Comparison of ENCODE assay signal across 25 cellular contexts in the genomic region with DNA sequence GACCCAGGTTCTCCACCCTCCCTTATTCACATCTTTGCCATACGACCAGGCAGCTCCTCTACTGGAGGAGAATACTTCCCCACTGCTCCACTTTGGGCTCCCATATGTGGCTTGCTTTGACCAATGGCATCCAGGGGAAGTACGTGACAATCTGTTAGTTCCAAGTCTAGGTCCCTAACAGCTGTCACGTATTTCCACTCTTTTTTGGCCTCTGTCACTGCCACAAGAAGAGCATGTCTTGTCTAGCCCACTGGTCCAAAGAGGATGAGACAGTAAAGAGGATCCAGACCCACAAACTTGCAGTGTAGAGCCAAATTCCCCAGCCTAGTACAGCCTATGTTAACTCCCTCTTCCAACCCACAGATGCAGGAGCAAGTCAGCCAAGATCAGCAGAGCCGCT.
"Had no signal": no experiment of that assay in that cellular context is flagged by ENCODE, and none has a peak within 500 bp of the region (broad histone marks: within the 10 kb centered on the region; RNA-seq: fewer than 3 reads in every experiment).

No MANE protein-coding gene starts in this region.

- ATAC-seq: activated CD8-positive, alpha-beta memory T cell treated with anti-CD3 and anti-CD28 coated beads, Interleukin-2, amount 10 ng/mL, durations not matched to agents 7 days and 5 days had no signal

- H3K9me3 ChIP-seq: breast epithelium, Peyer's patch, SJCRH30, SK-N-SH had no signal

- H3K4me3 ChIP-seq: breast epithelium, Peyer's patch, SJCRH30 had no signal

- H3K9ac ChIP-seq: SK-N-SH had no signal

- H3K4me1 ChIP-seq: breast epithelium, Peyer's patch, SJCRH30 had no signal

- DNase-seq: activated CD4-positive, alpha-beta T cell treated with anti-CD3 and anti-CD28 coated beads for 48 hours; activated CD4-positive, alpha-beta T cell treated with anti-CD3 and anti-CD28 coated beads, Interleukin-2, amount 50 U/mL, for 48 hours; activated CD4-positive, CD25-positive, alpha-beta regulatory T cell treated with anti-CD3 and anti-CD28 coated beads, Interleukin-2, amount 50 U/mL, for 72 hours; activated CD8-positive, alpha-beta memory T cell treated with anti-CD3 and anti-CD28 coated beads, Interleukin-2, amount 10 ng/mL, durations not matched to agents 7 days and 5 days; activated effector memory CD4-positive, alpha-beta T cell treated with Interleukin-2 at 50 U/mL for 16 hours; activated naive CD4-positive, alpha-beta T cell; activated T-cell treated with anti-CD3 and anti-CD28 coated beads, Interleukin-2, amount 50 U/mL, for 24 hours; aorta; NCI-H1092; NCI-H1417; NCI-H1930; NCI-H2171; NCI-H2227 treated with DMSO at 0.1 percent for 48 hours; NCI-H446 treated with DMSO at 0.1 percent for 48 hours; NCI-H524 treated with DMSO at 0.1 percent for 48 hours; NCI-H748 treated with DMSO at 0.1 percent for 48 hours; NK-92 treated with Interleukin-12 subunit alpha and Interleukin-12 subunit beta, amount 100 ng/mL, for 24 hours; Peyer's patch; Right ventricle myocardium superior; SJCRH30; SK-N-SH; T-helper 1 cell; WERI-Rb-1 had no signal

- H3K36me3 ChIP-seq: breast epithelium, Peyer's patch, SJCRH30, WERI-Rb-1 had no signal

- H3K4me2 ChIP-seq: SK-N-SH had no signal

- H3K27ac ChIP-seq: breast epithelium, Peyer's patch, RWPE1, SJCRH30, WERI-Rb-1 had no signal

- H3K27me3 ChIP-seq: breast epithelium, Peyer's patch, SJCRH30 had no signal
